23 cellular contexts compared by ENCODE assay signal in the genomic region with DNA sequence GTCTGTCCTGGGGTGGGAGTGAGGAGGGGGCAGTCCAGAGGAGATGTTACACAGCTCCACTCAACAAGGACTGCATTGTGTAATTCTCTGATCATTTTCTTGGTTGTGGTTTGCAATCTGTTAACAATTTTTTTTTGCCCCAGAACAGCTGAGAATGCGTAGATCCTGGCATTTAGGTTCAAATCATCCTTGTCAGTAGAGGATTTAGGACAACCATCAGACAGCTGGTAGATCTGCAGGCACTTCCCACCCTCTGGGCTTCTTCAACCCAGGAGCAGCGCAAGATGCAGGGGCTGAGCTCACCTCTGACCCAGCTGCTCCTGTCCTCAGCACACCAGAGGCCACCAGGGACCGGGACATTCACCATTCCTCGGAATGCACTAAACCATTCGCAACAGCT. TPM values are rescaled to one million over a fixed set of nuclear protein-coding genes. Genes with fewer than 3 reads are reported as not detected.
DNase-seq lines count a peak whose midpoint lies in the region; ATAC-seq, FAIRE-seq and TF ChIP-seq lines count a peak whose summit lies in the region.
"Had no signal": no experiment of that assay in that cellular context is flagged by ENCODE, and none has a peak within 500 bp of the region (broad histone marks: within the 10 kb centered on the region; RNA-seq: fewer than 3 reads in every experiment).

No MANE protein-coding gene starts in this region.

- no peak for FAIRE-seq in endothelial cell of umbilical vein (lab: Jason Lieb, UNC)

- H3K27me3 Mint-ChIP-seq in type B pancreatic cell = no peaks in the 10 kb centered on the region
- H3K27me3 Mint-ChIP-seq: IgD-negative memory B cell had no signal

- H3K79me2 ChIP-seq in SK-N-SH (ENCODE audit: insufficient read depth) (peaks cover 91% of the 10 kb centered on the region), endothelial cell of umbilical vein (ENCODE audit: control insufficient read depth, insufficient read depth, low read length) (peaks cover 69% of the 10 kb centered on the region)

- H3K4me1 Mint-ChIP-seq in type B pancreatic cell (ENCODE audit: unreplicated experiment) = peaks cover 58% of the 10 kb centered on the region

- H2AFZ ChIP-seq in SK-N-SH (ENCODE audit: low read depth) (no peak overlapping the region), endothelial cell of umbilical vein (ENCODE audit: low read depth, low read length) (no peak overlapping the region)

- TF ChIP-seq CTCF in SK-N-SH (IDR thresholded peaks at IDR 0.05) (no peak), endothelial cell of umbilical vein (IDR thresholded peaks at IDR 0.05; ENCODE audit: extremely low read depth in 1 of 2, insufficient read depth in 1 of 2, low read depth in 1 of 2, low read length in 2 of 2) (no peak), type B pancreatic cell (conservative IDR thresholded peaks at IDR 0.05) (no peak)

- no peaks in the 10 kb centered on the region for H3K27me3 ChIP-seq in SK-N-SH (ENCODE audit: insufficient read depth)
- no peaks in the 10 kb centered on the region for H3K27me3 ChIP-seq in endothelial cell of umbilical vein (ENCODE audit: control insufficient read depth in 2 of 2, insufficient read depth in 2 of 2, low read length in 2 of 2)
- H3K27me3 ChIP-seq: BLaER1, cardiac muscle cell, MG63, upper lobe of right lung had no signal

- H3F3A ChIP-seq in SK-N-SH (replicated peaks; ENCODE audit: insufficient read depth) = peaks cover 96% of the 10 kb centered on the region

- H3K4me3 ChIP-seq in SK-N-SH (ENCODE audit: low read depth in 2 of 2, low read length in 1 of 2) (no peak overlapping the region), endothelial cell of umbilical vein (replicated peaks in 1 of 3; ENCODE audit: insufficient read depth in 1 of 3, low read depth in 1 of 3, low read length in 3 of 3) (no peak overlapping the region)
- H3K4me3 ChIP-seq: BLaER1, cardiac muscle cell, MG63, prostate gland, upper lobe of right lung had no signal

- peaks cover 86% of the 10 kb centered on the region for H4K20me1 ChIP-seq in SK-N-SH (ENCODE audit: insufficient read depth)
- no peaks in the 10 kb centered on the region for H4K20me1 ChIP-seq in endothelial cell of umbilical vein (replicated peaks; ENCODE audit: control insufficient read depth, extremely low read depth, insufficient read depth, low read length)

- H3K36me3 Mint-ChIP-seq in type B pancreatic cell = peaks cover 29% of the 10 kb centered on the region
- H3K36me3 Mint-ChIP-seq: IgD-negative memory B cell, mesothelial cell of epicardium had no signal

- intact Hi-C loops in endothelial cell of umbilical vein (cut with micrococcal nuclease) = no loop called here

- H3K4me2 ChIP-seq in SK-N-SH (0 out of 2 replicates have a peak overlapping the region, but pooled peaks have one; percentile 10), endothelial cell of umbilical vein (ENCODE audit: insufficient read depth, low read length) (no peak overlapping the region)
- H3K4me2 ChIP-seq: BLaER1 had no signal

- no peak for TF ChIP-seq POLR2A in endothelial cell of umbilical vein (IDR thresholded peaks at IDR 0.05; ENCODE audit: low read depth, low read length)

- H3K27ac ChIP-seq in SK-N-SH (ENCODE audit: low read depth in 2 of 2, low read length in 1 of 2) (peak overlapping the region; percentile 74 to 94; a peak in 3 of 4 replicates), endothelial cell of umbilical vein (ENCODE audit: insufficient read depth, low read depth, low read length) (peak overlapping the region; percentile 92)
- H3K27ac ChIP-seq: BLaER1, cardiac muscle cell, prostate gland, upper lobe of right lung, WERI-Rb-1 had no signal

- WGBS in SK-N-SH (ENCODE audit: low lambda C conversion rate) = 91% methylated on average over 5 of the region's 5 CpGs

- no TSS peak for BruUV-seq in endothelial cell of umbilical vein (replicated peaks; lab: Mats Ljungman, UMichigan)

- H3K9ac ChIP-seq in SK-N-SH = no peak overlapping the region
- H3K9ac ChIP-seq in endothelial cell of umbilical vein (replicated peaks; ENCODE audit: extremely low read depth, insufficient read depth, low read length) = no peak overlapping the region
- H3K9ac ChIP-seq: BLaER1 had no signal

- no peak for TF ChIP-seq RAD21 in SK-N-SH (IDR thresholded peaks at IDR 0.05; ENCODE audit: low read length)

- CTCF ChIA-PET in SK-N-SH (lab: Yijun Ruan, JAX) (interaction anchor here (0.6 to 9.3 kb wide), 6 partner anchors 13 to 695 kb away, joined by 3 to 56 read pairs (median 18); partner anchors contain the start of gene BCAR3), endothelial cell of umbilical vein (lab: Charles Lee) (interaction anchor here (0.7 to 8.2 kb wide), 4 partner anchors 12 to 148 kb away, joined by 3 to 98 read pairs (median 39); partner anchors contain the start of gene BCAR3)

- H3K9me2 ChIP-seq in SK-N-SH = no peaks in the 10 kb centered on the region

- no peaks in the 10 kb centered on the region for H3K9me1 ChIP-seq in endothelial cell of umbilical vein (replicated peaks; ENCODE audit: control insufficient read depth, extremely low read depth, insufficient read depth, low read length)

- H3K9me3 ChIP-seq in SK-N-SH = no peaks in the 10 kb centered on the region
- no peaks in the 10 kb centered on the region for H3K9me3 ChIP-seq in endothelial cell of umbilical vein (replicated peaks; ENCODE audit: control insufficient read depth, insufficient read depth, low read length)
- H3K9me3 ChIP-seq: BLaER1, MG63, prostate gland, upper lobe of right lung had no signal

- peaks cover 74 to 81% of the 10 kb centered on the region in 2 experiments for H3K4me1 ChIP-seq in SK-N-SH (ENCODE audit: control insufficient read depth in 1 of 2, insufficient read depth in 2 of 2, low read depth in 1 of 2, low read length in 1 of 2)
- peaks cover 89% of the 10 kb centered on the region for H3K4me1 ChIP-seq in endothelial cell of umbilical vein (ENCODE audit: control insufficient read depth, extremely low read depth, insufficient read depth, low read length)

- no peak for DNase-seq in SK-N-SH
- DNase-seq in endothelial cell of umbilical vein (ENCODE audit: low read depth, low spot score) = no peak
- peak; percentile 94 for DNase-seq in myocyte (ENCODE audit: low read depth)
- DNase-seq in type B pancreatic cell (ENCODE audit: extremely low spot score, unreplicated experiment) = no peak
- no peak for DNase-seq in DMS79 treated with DMSO at 0.1 percent for 48 hours (lab: John Stamatoyannopoulos, UW)
- DNase-seq: 8988T; activated gamma-delta T cell treated with Interleukin-2 at 50 U/mL for 16 hours; amniotic stem cell; left cardiac atrium; MG63; NCI-H2171 treated with DMSO at 0.1 percent for 48 hours; stimulated activated CD4-positive, alpha-beta T cell treated with anti-CD3 and anti-CD28 coated beads, Interleukin-12 subunit alpha, Interleukin-12 subunit beta, amount 100 ng/mL, for 4 hours; T-helper 17 cell; upper lobe of right lung; WERI-Rb-1 had no signal

- TF ChIP-seq EP300 in SK-N-SH (IDR thresholded peaks at IDR 0.05; ENCODE audit: borderline replicate concordance in 1 of 2, low read depth in 1 of 2, low read length in 1 of 2) = no peak

- peak overlapping the region; percentile 32 for H3K4me3 Mint-ChIP-seq in type B pancreatic cell
- H3K4me3 Mint-ChIP-seq: IgD-negative memory B cell, mesothelial cell of epicardium, T-helper 17 cell had no signal

- peak overlapping the region; percentile 41 for H3K27ac Mint-ChIP-seq in type B pancreatic cell
- H3K27ac Mint-ChIP-seq: IgD-negative memory B cell, mesothelial cell of epicardium, T-helper 17 cell had no signal

- H3K36me3 ChIP-seq in SK-N-SH (replicated peaks in 1 of 2; ENCODE audit: control insufficient read depth in 1 of 2, insufficient read depth in 2 of 2, low read length in 1 of 2) (peaks cover 17 to 58% of the 10 kb centered on the region in 2 experiments), endothelial cell of umbilical vein (ENCODE audit: control insufficient read depth in 2 of 2, extremely low read depth in 1 of 2, insufficient read depth in 2 of 2, low read length in 2 of 2) (peaks cover 0 to 7% of the 10 kb centered on the region in 2 experiments)
- H3K36me3 ChIP-seq: cardiac muscle cell, prostate gland, WERI-Rb-1 had no signal

- dilution Hi-C loops in endothelial cell of umbilical vein (cut with MboI; ENCODE audit: extremely low pct_ligation_motif_present, low sequenced_read_pairs) = loop anchor here (25.0 kb wide), 1 partner anchor 144 kb away; no protein-coding TSS in a partner anchor

- ATAC-seq in SK-N-SH treated with all-trans-retinoic acid at 6 μM for 48 hours = no peak
- ATAC-seq in HG03097 (IDR thresholded peaks at IDR 0.05; ENCODE audit: low FRiP score, unreplicated experiment) = no peak
- no peak for ATAC-seq in HG02938 (IDR thresholded peaks at IDR 0.05; ENCODE audit: unreplicated experiment)
- ATAC-seq: left cardiac atrium, T-helper 17 cell, upper lobe of right lung had no signal

- POLR2A ChIA-PET in SK-N-SH (lab: Yijun Ruan, JAX) (no interaction called here), endothelial cell of umbilical vein (lab: Charles Lee) (no interaction called here)

- H3K9me3 Mint-ChIP-seq in type B pancreatic cell = no peaks in the 10 kb centered on the region
- H3K9me3 Mint-ChIP-seq: IgD-negative memory B cell, mesothelial cell of epicardium had no signal

TF ChIP-seq in SK-N-SH treated with all-trans-retinoic acid at 6 μM for 48 hours, 23 proteins besides CTCF, POLR2A, EP300 and RAD21 (continues in another document):
- TF ChIP-seq CSDC2 (CRISPR knock-in tag; IDR thresholded peaks at IDR 0.05) (no peak), ESRRG (CRISPR knock-in tag; IDR thresholded peaks at IDR 0.05) (no peak), GLIS3 (CRISPR knock-in tag; IDR thresholded peaks at IDR 0.05) (no peak), ZNF565 (CRISPR knock-in tag; conservative IDR thresholded peaks at IDR 0.05; ENCODE audit: low read depth) (no peak)

TF ChIP-seq in endothelial cell of umbilical vein, 7 proteins besides CTCF, POLR2A, EP300 and RAD21 (continues in another document):
- TF ChIP-seq GATA2 (IDR thresholded peaks at IDR 0.05; ENCODE audit: insufficient read depth, insufficient read length, low read depth, low read length) = no peak
- TF ChIP-seq EZH2 (IDR thresholded peaks at IDR 0.05; ENCODE audit: borderline replicate concordance, low read depth, low read length, severe bottlenecking) = no peak

RNA-seq across cellular contexts. Expression of gene BCAR3, which starts 13.5 kb away (rescaled TPM):
- 49.2 and 58.4 TPM in 2 replicates for polyA plus RNA-seq in SK-N-SH (2012; rRNA removed)
- 40.2 and 48.4 TPM in 2 replicates for polyA plus RNA-seq in SK-N-SH (2012; cell fraction: cytosol; rRNA removed)
- polyA plus RNA-seq in SK-N-SH (2012; cell fraction: nucleus; rRNA removed) = 59.5 and 69.2 TPM in 2 replicates
- total RNA-seq in endothelial cell of umbilical vein = 31.2 and 32.9 TPM in 2 replicates
- 15.6 and 17.5 TPM in 2 replicates for polyA plus RNA-seq in endothelial cell of umbilical vein
- 25.3 and 26.5 TPM in 2 replicates for polyA plus RNA-seq in endothelial cell of umbilical vein (2011; cell fraction: cytosol; rRNA removed)
- 36.3 and 37.1 TPM in 2 replicates for polyA plus RNA-seq in endothelial cell of umbilical vein (2011; cell fraction: nucleus; rRNA removed)
- 32.6 and 38.1 TPM in 2 replicates for polyA plus RNA-seq in endothelial cell of umbilical vein (2012)
- polyA minus RNA-seq in endothelial cell of umbilical vein = 18.1 and 19.7 TPM in 2 replicates
- polyA minus RNA-seq in endothelial cell of umbilical vein (2011; cell fraction: cytosol; rRNA and poly(A)+ RNA removed) = 69.6 TPM
- polyA minus RNA-seq in endothelial cell of umbilical vein (2011; cell fraction: nucleus; rRNA and poly(A)+ RNA removed) = 30.1 and 38.1 TPM in 2 replicates
- 46.6 and 59.6 TPM in 2 replicates for total RNA-seq in myocyte
- polyA plus RNA-seq in myocyte (2012) = 34.0 TPM
- 16.6 and 52.1 TPM in 2 replicates for total RNA-seq in type B pancreatic cell (ENCODE audit: low replicate concordance)
